12 cellular contexts compared by ENCODE assay signal in the genomic region with DNA sequence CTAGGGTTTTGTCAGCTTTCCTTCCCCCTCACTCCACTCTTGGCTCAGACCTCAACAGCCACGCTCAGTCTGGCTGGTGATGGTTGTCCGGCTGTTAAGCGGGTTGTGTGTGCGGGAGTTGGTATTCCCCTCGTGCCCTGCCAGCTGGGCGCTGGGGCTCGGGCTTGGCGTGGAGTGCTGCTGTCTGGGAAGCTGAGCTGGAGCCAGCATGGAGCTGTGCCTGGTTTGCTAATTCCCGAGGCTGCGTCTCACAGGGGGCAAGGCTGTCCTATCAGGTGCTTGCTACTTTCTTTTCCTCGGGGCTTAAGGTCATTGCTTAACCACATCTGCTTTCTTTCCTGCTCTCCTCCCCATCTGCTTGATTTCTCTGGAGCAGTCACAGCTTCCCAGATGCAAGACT. TPM values are rescaled to one million over a fixed set of nuclear protein-coding genes. Genes with fewer than 3 reads are reported as not detected.
DNase-seq lines count a peak whose midpoint lies in the region; ATAC-seq and TF ChIP-seq lines count a peak whose summit lies in the region.
"Had no signal": no experiment of that assay in that cellular context is flagged by ENCODE, and none has a peak within 500 bp of the region (broad histone marks: within the 10 kb centered on the region; RNA-seq: fewer than 3 reads in every experiment).

No MANE protein-coding gene starts in this region.

- peaks cover 26% of the 10 kb centered on the region for H3K36me3 Mint-ChIP-seq in nephron (ENCODE audit: low read depth)
- peaks cover 1% of the 10 kb centered on the region for H3K36me3 Mint-ChIP-seq in activated CD8-positive, alpha-beta memory T cell treated with anti-CD3 and anti-CD28 coated beads, Interleukin-2, amount 10 ng/mL, durations not matched to agents 7 days and 5 days

- H3K27me3 ChIP-seq in AG04450 (ENCODE audit: control insufficient read depth, insufficient read depth, low read length) (no peaks in the 10 kb centered on the region), breast epithelium (no peaks in the 10 kb centered on the region)
- H3K27me3 ChIP-seq: BLaER1 had no signal

- intact Hi-C loops in breast epithelium (cut with DNase I; ENCODE audit: low total_unique reads): no loop called here

- H3K27me3 Mint-ChIP-seq in nephron (ENCODE audit: low read depth): peaks cover 3% of the 10 kb centered on the region
- H3K27me3 Mint-ChIP-seq in activated CD8-positive, alpha-beta memory T cell treated with anti-CD3 and anti-CD28 coated beads, Interleukin-2, amount 10 ng/mL, durations not matched to agents 7 days and 5 days: no peaks in the 10 kb centered on the region

- TF ChIP-seq POLR2A in breast epithelium (IDR thresholded peaks at IDR 0.05): no peak

- peak; percentile 59 for DNase-seq in AG04450 (ENCODE audit: low read depth, low spot score)
- DNase-seq in NCI-H524 (lab: John Stamatoyannopoulos, UW): peak; percentile 93 to 97
- peak; percentile 81 for DNase-seq in fibroblast of the aortic adventitia (ENCODE audit: low read depth)
- DNase-seq in SIG-M5 (lab: John Stamatoyannopoulos, UW): no peak
- DNase-seq in activated CD8-positive, alpha-beta memory T cell treated with anti-CD3 and anti-CD28 coated beads, Interleukin-2, amount 10 ng/mL, durations not matched to agents 7 days and 5 days: no peak
- DNase-seq in breast epithelium (ENCODE audit: low spot score in 2 of 2): no peak
- DNase-seq: KG1 had no signal

- no peak overlapping the region for H3K4me3 ChIP-seq in AG04450 (ENCODE audit: low read depth, low read length)
- H3K4me3 ChIP-seq in fibroblast of the aortic adventitia (ENCODE audit: low read depth, low read length): no peak overlapping the region
- no peak overlapping the region for H3K4me3 ChIP-seq in breast epithelium
- H3K4me3 ChIP-seq: BLaER1 had no signal

- H3K27ac ChIP-seq in AG04450 (ENCODE audit: low read depth, low read length): peak overlapping the region; percentile 68
- no peak overlapping the region for H3K27ac ChIP-seq in breast epithelium
- H3K27ac ChIP-seq: BLaER1 had no signal

- H3K4me1 ChIP-seq in breast epithelium: no peaks in the 10 kb centered on the region

- H3K36me3 ChIP-seq in breast epithelium: no peaks in the 10 kb centered on the region

- TF ChIP-seq CTCF in AG04450 (IDR thresholded peaks at IDR 0.05; ENCODE audit: low read depth, low read length): no peak
- TF ChIP-seq CTCF in fibroblast of the aortic adventitia (IDR thresholded peaks at IDR 0.05; ENCODE audit: insufficient read depth, low read length): no peak
- no peak for TF ChIP-seq CTCF in nephron (IDR thresholded peaks at IDR 0.05; ENCODE audit: unreplicated experiment in 3 of 3)
- TF ChIP-seq CTCF in breast epithelium (IDR thresholded peaks at IDR 0.05): no peak

- no peaks in the 10 kb centered on the region for H3K9me3 ChIP-seq in AG04450 (ENCODE audit: control insufficient read depth, insufficient read depth, low read length)
- H3K9me3 ChIP-seq in breast epithelium: no peaks in the 10 kb centered on the region
- H3K9me3 ChIP-seq: BLaER1 had no signal

- peak overlapping the region in 2 of 3 experiments; percentile 32 to 73 for H3K27ac Mint-ChIP-seq in nephron
- H3K27ac Mint-ChIP-seq in activated CD8-positive, alpha-beta memory T cell treated with anti-CD3 and anti-CD28 coated beads, Interleukin-2, amount 10 ng/mL, durations not matched to agents 7 days and 5 days: no peak overlapping the region
- H3K27ac Mint-ChIP-seq: activated naive CD4-positive, alpha-beta T cell treated with anti-CD3 and anti-CD28 coated beads, Interleukin-2, amount 50 U/mL, for 72 hours had no signal

- POLR2A ChIA-PET in AG04450 (lab: Yijun Ruan, JAX): no interaction called here

- ATAC-seq in activated CD8-positive, alpha-beta memory T cell treated with anti-CD3 and anti-CD28 coated beads, Interleukin-2, amount 10 ng/mL, durations not matched to agents 7 days and 5 days: no peak
- ATAC-seq in GM18867 (IDR thresholded peaks at IDR 0.05; ENCODE audit: unreplicated experiment): no peak
- ATAC-seq: activated naive CD4-positive, alpha-beta T cell treated with anti-CD3 and anti-CD28 coated beads, Interleukin-2, amount 50 U/mL, for 72 hours had no signal

- H3K4me1 Mint-ChIP-seq in nephron: peaks cover 57% of the 10 kb centered on the region
- no peaks in the 10 kb centered on the region for H3K4me1 Mint-ChIP-seq in activated CD8-positive, alpha-beta memory T cell treated with anti-CD3 and anti-CD28 coated beads, Interleukin-2, amount 10 ng/mL, durations not matched to agents 7 days and 5 days

- no peak overlapping the region for H3K4me3 Mint-ChIP-seq in nephron
- no peak overlapping the region for H3K4me3 Mint-ChIP-seq in activated CD8-positive, alpha-beta memory T cell treated with anti-CD3 and anti-CD28 coated beads, Interleukin-2, amount 10 ng/mL, durations not matched to agents 7 days and 5 days
- H3K4me3 Mint-ChIP-seq: neural crest cell had no signal

- CTCF ChIA-PET in AG04450 (lab: Charles Lee): no interaction called here
- CTCF ChIA-PET in activated CD8-positive, alpha-beta memory T cell treated with anti-CD3 and anti-CD28 coated beads, Interleukin-2, amount 10 ng/mL, durations not matched to agents 7 days and 5 days (lab: Charles Lee): no interaction called here

- H3K9me3 Mint-ChIP-seq in nephron: no peaks in the 10 kb centered on the region
- H3K9me3 Mint-ChIP-seq in activated CD8-positive, alpha-beta memory T cell treated with anti-CD3 and anti-CD28 coated beads, Interleukin-2, amount 10 ng/mL, durations not matched to agents 7 days and 5 days (ENCODE audit: low read depth): no peaks in the 10 kb centered on the region
- H3K9me3 Mint-ChIP-seq: activated naive CD4-positive, alpha-beta T cell treated with anti-CD3 and anti-CD28 coated beads, Interleukin-2, amount 50 U/mL, for 72 hours; neural crest cell had no signal

RNA-seq across cellular contexts. Expression of a gene that starts 29.9 kb away (rescaled TPM):
- 33.1 and 35.5 TPM in 2 replicates for polyA plus RNA-seq in AG04450 (2011; rRNA removed)
- 16.9 and 19.4 TPM in 2 replicates for polyA minus RNA-seq in AG04450 (2011; rRNA and poly(A)+ RNA removed)
- 43.9 and 59.1 TPM in 2 replicates for total RNA-seq in fibroblast of the aortic adventitia (ENCODE audit: low replicate concordance)
- 10 to 100 TPM in 1 of 2 experiments, 1 to 10 TPM in 1; 9.4 to 11.1 TPM for total RNA-seq in activated CD8-positive, alpha-beta memory T cell treated with anti-CD3 and anti-CD28 coated beads, Interleukin-2, amount 10 ng/mL, durations not matched to agents 7 days and 5 days
- total RNA-seq in breast epithelium: 10 to 100 TPM; 10.7 to 26.5 (median 11.0) TPM

Comparison
In these comparisons a context has a peak if more than half of its experiments do, and no peak if none do; other contexts are left out.
1. DNase-seq: peak in AG04450 (single experiment), NCI-H524 (2 of 2) and fibroblast of the aortic adventitia (single experiment); none in SIG-M5 (single experiment), activated CD8-positive, alpha-beta memory T cell treated with anti-CD3 and anti-CD28 coated beads, Interleukin-2, amount 10 ng/mL, durations not matched to agents 7 days and 5 days (single experiment) and breast epithelium (0 of 2).